9 cellular contexts compared by ENCODE assay signal in genomic region chr1:1399870-1400575, GRCh38. TPM values are rescaled to one million over a fixed set of nuclear protein-coding genes. Genes with fewer than 3 reads are reported as not detected.
DNase-seq lines count a peak whose midpoint lies in the region; ATAC-seq, FAIRE-seq and TF ChIP-seq lines count a peak whose summit lies in the region.
"Had no signal": no experiment of that assay in that cellular context is flagged by ENCODE, and none has a peak within 500 bp of the region (broad histone marks: within the 10 kb centered on the region; RNA-seq: fewer than 3 reads in every experiment).

No MANE protein-coding gene starts in this region.

- intact Hi-C loops in pancreas (cut with DNase I) = loop anchor here in 2 of 3 donors (5.0 kb wide), 2 partner anchors 37 to 42 kb away; partner anchors contain the start of gene VWA1 (in 1 of the 2)

- H3K4me1 ChIP-seq in BLaER1 treated with 17β-estradiol and CSF1 and Interleukin-3, amounts not matched to agents 10 nM and 100 nM = peaks cover 33 to 78% (median 53%) of the 10 kb centered on the region in 10 experiments
- peaks cover 18% of the 10 kb centered on the region for H3K4me1 ChIP-seq in fibroblast of lung (ENCODE audit: control insufficient read depth, extremely low read depth, insufficient read depth, low read length)
- peaks cover 4 to 19% (median 17%) of the 10 kb centered on the region in 3 donors for H3K4me1 ChIP-seq in pancreas

- H3K79me2 ChIP-seq in fibroblast of lung (ENCODE audit: control insufficient read depth, insufficient read depth, low read length) = peaks cover 60% of the 10 kb centered on the region

- no peak for TF ChIP-seq CTCF in fibroblast of lung (conservative IDR thresholded peaks at IDR 0.05 in 1 of 2, IDR thresholded peaks at IDR 0.05 in 1 of 2; ENCODE audit: low read depth in 1 of 2, low read length in 2 of 2)
- no peak for TF ChIP-seq CTCF in pancreas (IDR thresholded peaks at IDR 0.05)

- H2AFZ ChIP-seq in fibroblast of lung (ENCODE audit: low read length) = peak overlapping the region; percentile 35

- ATAC-seq in GM21528 (IDR thresholded peaks at IDR 0.05; ENCODE audit: low FRiP score, unreplicated experiment) (peak; percentile 2), SK-N-SH treated with all-trans-retinoic acid at 6 μM for 48 hours (peak; percentile 7), pancreas (peak in 3 of 4 donors; percentile 2 to 6 (median 3)), HG02884 (IDR thresholded peaks at IDR 0.05; ENCODE audit: unreplicated experiment) (no peak)

- H3K9ac ChIP-seq in BLaER1 treated with 17β-estradiol and CSF1 and Interleukin-3, amounts not matched to agents 10 nM and 100 nM = peak overlapping the region; percentile 94 to 99 (median 97)
- peak overlapping the region; percentile 89 for H3K9ac ChIP-seq in fibroblast of lung (ENCODE audit: insufficient read depth, low read length)

- WGBS in pancreas, 2 donors = 2 to 3% methylated on average over 34 of the region's 34 CpGs

- H3K4me2 ChIP-seq in BLaER1 treated with 17β-estradiol and CSF1 and Interleukin-3, amounts not matched to agents 10 nM and 100 nM = peak overlapping the region; percentile 89 to 99 (median 96)
- H3K4me2 ChIP-seq in fibroblast of lung (ENCODE audit: extremely low read depth, insufficient read depth, low read length) = peak overlapping the region; percentile 100

- H3K27ac ChIP-seq in BLaER1 treated with 17β-estradiol and CSF1 and Interleukin-3, amounts not matched to agents 10 nM and 100 nM = peak overlapping the region; percentile 74 to 97 (median 92)
- H3K27ac ChIP-seq in fibroblast of lung (ENCODE audit: insufficient read depth, low read length) (peak overlapping the region; percentile 91), pancreas (peak overlapping the region; percentile 50 to 73 (median 70))

- DNase-seq in fibroblast of lung (ENCODE audit: low read depth in 2 of 2) (peak; percentile 25 to 26), pancreas (peak in 2 of 6 donors; percentile 29 to 79), NCI-H1694 treated with DMSO at 0.1 percent for 48 hours (lab: John Stamatoyannopoulos, UW) (no peak), NOMO-1 (lab: John Stamatoyannopoulos, UW; ENCODE audit: unreplicated experiment in 2 of 2) (no peak)

- peaks cover 13 to 89% (median 58%) of the 10 kb centered on the region in 11 experiments; a peak in 21 of 22 replicates for H4K20me1 ChIP-seq in BLaER1 treated with 17β-estradiol and CSF1 and Interleukin-3, amounts not matched to agents 10 nM and 100 nM
- no peaks in the 10 kb centered on the region for H4K20me1 ChIP-seq in fibroblast of lung (ENCODE audit: control insufficient read depth, extremely low read depth, insufficient read depth, low read length)

- peaks cover 70 to 83% (median 77%) of the 10 kb centered on the region in 11 experiments for H3K36me3 ChIP-seq in BLaER1 treated with 17β-estradiol and CSF1 and Interleukin-3, amounts not matched to agents 10 nM and 100 nM
- peaks cover 38% of the 10 kb centered on the region for H3K36me3 ChIP-seq in fibroblast of lung (ENCODE audit: control insufficient read depth, insufficient read depth, low read length)
- H3K36me3 ChIP-seq in pancreas = peaks cover 0 to 24% (median 16%) of the 10 kb centered on the region in 3 donors

- no peaks in the 10 kb centered on the region for H3K27me3 ChIP-seq in BLaER1 treated with 17β-estradiol and CSF1 and Interleukin-3, amounts not matched to agents 10 nM and 100 nM
- H3K27me3 ChIP-seq in fibroblast of lung (ENCODE audit: control insufficient read depth, insufficient read depth, low read length) (no peaks in the 10 kb centered on the region), pancreas (no peaks in the 10 kb centered on the region)

- no peak for FAIRE-seq in pancreas (lab: Jason Lieb, UNC)

- peak overlapping the region; percentile 83 to 100 (median 92) for H3K4me3 ChIP-seq in BLaER1 treated with 17β-estradiol and CSF1 and Interleukin-3, amounts not matched to agents 10 nM and 100 nM
- H3K4me3 ChIP-seq in fibroblast of lung (replicated peaks in 1 of 4; ENCODE audit: control extremely low read depth in 1 of 4, insufficient read depth in 1 of 4, low read depth in 3 of 4, low read length in 4 of 4) (peak overlapping the region; percentile 77 to 100 (median 96)), pancreas (peak overlapping the region; percentile 83 to 100 (median 95))

- no peaks in the 10 kb centered on the region for H3K9me3 ChIP-seq in BLaER1 treated with 17β-estradiol and CSF1 and Interleukin-3, amounts not matched to agents 10 nM and 100 nM (replicated peaks in 1 of 11)
- no peaks in the 10 kb centered on the region for H3K9me3 ChIP-seq in fibroblast of lung (ENCODE audit: control insufficient read depth, insufficient read depth, low read depth, low read length)
- no peaks in the 10 kb centered on the region for H3K9me3 ChIP-seq in pancreas

TF ChIP-seq in SK-N-SH treated with all-trans-retinoic acid at 6 μM for 48 hours, 23 proteins besides CTCF, POLR2A, EP300 and RAD21:
- TF ChIP-seq POU6F1 (CRISPR knock-in tag; IDR thresholded peaks at IDR 0.05; ENCODE audit: borderline replicate concordance, low read depth) (no peak), ZFP3 (CRISPR knock-in tag; IDR thresholded peaks at IDR 0.05) (no peak), SNAI2 (CRISPR knock-in tag; IDR thresholded peaks at IDR 0.05) (no peak), RARB (CRISPR knock-in tag; IDR thresholded peaks at IDR 0.05) (no peak), ZFP30 (CRISPR knock-in tag; IDR thresholded peaks at IDR 0.05) (no peak)

RNA-seq across cellular contexts. Expression of gene CCNL2, which starts 0.9 kb away (rescaled TPM):
- 87.1 and 102 TPM in 2 replicates for total RNA-seq in fibroblast of lung
- 70.5 and 116 TPM in 2 replicates for polyA plus RNA-seq in fibroblast of lung
- polyA plus RNA-seq in fibroblast of lung (2012) = 51.7 and 70.2 TPM in 2 replicates
- 23.3 and 75.5 TPM in 2 replicates for polyA minus RNA-seq in fibroblast of lung (ENCODE audit: low replicate concordance)
- 100 to 1,000 TPM in 1 of 6 donors, 10 to 100 TPM in 5; 49.2 to 124 (median 77.1) TPM for total RNA-seq in pancreas
- polyA plus RNA-seq in pancreas = 100 to 1,000 TPM; 270 to 409 TPM

RNA-seq across cellular contexts. Expression of gene MRPL20, which starts 7.1 kb away (rescaled TPM):
- 80.1 and 81.7 TPM in 2 replicates for total RNA-seq in fibroblast of lung
- 150 and 188 TPM in 2 replicates for polyA plus RNA-seq in fibroblast of lung
- polyA plus RNA-seq in fibroblast of lung (2012) = 155 and 217 TPM in 2 replicates
- polyA minus RNA-seq in fibroblast of lung (ENCODE audit: low replicate concordance) = 27.3 and 44.5 TPM in 2 replicates
- total RNA-seq in pancreas = 10 to 100 TPM; 42.1 to 71.8 (median 49.1) TPM
- polyA plus RNA-seq in pancreas = 100 to 1,000 TPM in 1 of 2 donors, 10 to 100 TPM in 1; 69.0 to 121 TPM

RNA-seq across cellular contexts. Expression of gene ANKRD65, which starts 21.1 kb away (rescaled TPM):
- 1.3 and 2.0 TPM in 2 replicates for total RNA-seq in fibroblast of lung
- polyA plus RNA-seq in fibroblast of lung = 0.84 and 1.9 TPM in 2 replicates
- polyA plus RNA-seq in fibroblast of lung (2012) = 0.86 and 2.9 TPM in 2 replicates
- 1.4 TPM in 1 of 2 replicates, not detected in the other for polyA minus RNA-seq in fibroblast of lung (ENCODE audit: low replicate concordance)
- total RNA-seq in pancreas = 10 to 100 TPM in 3 of 6 donors, 1 to 10 TPM in 3; 2.3 to 16.1 (median 10.7) TPM
- 10 to 100 TPM; 22.1 to 41.8 TPM for polyA plus RNA-seq in pancreas
- total RNA-seq: T-helper 2 cell treated with Interferon-gamma antibody and Interleukin-4, amounts not matched to agents 100 ng/mL and 5 ng/mL, for 36 hours had no signal

RNA-seq across cellular contexts. Expression of gene AURKAIP1, which starts 25.0 kb away (rescaled TPM):
- total RNA-seq in fibroblast of lung (83.2 and 85.2 TPM in 2 replicates), pancreas (10 to 100 TPM; 52.8 to 83.8 (median 57.7) TPM)
- polyA plus RNA-seq in fibroblast of lung (42.2 and 66.9 TPM in 2 replicates), pancreas (100 to 1,000 TPM; 150 to 161 TPM)
- 92.6 and 179 TPM in 2 replicates for polyA plus RNA-seq in fibroblast of lung (2012)
- 7.1 and 8.1 TPM in 2 replicates for polyA minus RNA-seq in fibroblast of lung (ENCODE audit: low replicate concordance)

RNA-seq across cellular contexts. Expression of gene VWA1, which starts 35.5 kb away (rescaled TPM):
- total RNA-seq in fibroblast of lung = 2.6 and 3.1 TPM in 2 replicates
- polyA plus RNA-seq in fibroblast of lung = 1.7 and 2.5 TPM in 2 replicates
- 7.5 and 12.6 TPM in 2 replicates for polyA plus RNA-seq in fibroblast of lung (2012)
- 1.1 and 3.7 TPM in 2 replicates for polyA minus RNA-seq in fibroblast of lung (ENCODE audit: low replicate concordance)
- total RNA-seq in pancreas = 100 to 1,000 TPM in 2 of 6 donors, 10 to 100 TPM in 4; 25.4 to 138 (median 52.9) TPM
- polyA plus RNA-seq in pancreas = 10 to 100 TPM; 53.3 to 58.7 TPM

Comparison
In these comparisons a context has a peak if more than half of its experiments do, and no peak if none do; other contexts are left out.
1. DNase-seq: peak in fibroblast of lung (2 of 2); none in NCI-H1694 treated with DMSO at 0.1 percent for 48 hours (single experiment) and NOMO-1 (0 of 2).
2. Peak in every context shown above with its lines, with median percentiles within 50 percentile points of each other: H3K27ac ChIP-seq and H3K4me3 ChIP-seq.